In the genomic region with DNA sequence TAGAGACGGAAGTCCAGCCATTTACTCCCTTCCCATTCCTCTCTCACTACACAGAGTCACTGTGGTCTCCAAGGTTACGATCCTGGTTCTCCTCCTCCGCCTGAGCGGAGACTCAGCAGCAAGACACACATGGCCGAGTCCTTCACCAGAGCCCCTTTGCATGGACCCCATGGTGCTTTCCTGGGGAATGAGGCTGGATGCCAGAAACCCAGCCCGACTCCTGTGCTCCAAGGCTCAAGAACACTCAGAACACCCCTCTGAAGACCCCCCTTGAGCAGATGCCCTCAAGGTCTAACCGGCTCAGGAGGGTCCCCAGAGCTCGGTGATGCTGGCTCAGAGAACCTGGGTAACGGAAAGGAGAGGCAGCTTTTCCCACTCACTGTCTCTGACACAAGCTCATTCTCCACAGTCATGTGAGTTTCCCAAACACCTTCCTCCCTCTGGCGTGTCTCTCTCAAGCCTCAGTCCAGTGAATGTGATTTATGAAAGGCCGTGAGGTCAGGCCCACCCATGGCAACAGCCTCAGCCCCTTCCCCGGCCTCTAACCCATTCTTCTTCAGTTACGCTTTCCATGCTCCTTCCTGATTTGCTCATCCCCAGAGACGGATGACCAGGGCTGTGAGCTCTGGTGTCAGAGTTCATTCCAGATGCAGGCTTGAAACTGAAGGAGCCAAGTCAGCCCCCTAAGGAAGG, we compare ENCODE assay signal across 29 cellular contexts.
"Had no signal": no experiment of that assay in that cellular context is flagged by ENCODE, and none has a peak within 500 bp of the region (broad histone marks: within the 10 kb centered on the region; RNA-seq: fewer than 3 reads in every experiment).

No MANE protein-coding gene starts in this region.

- H3K4me1 ChIP-seq: suprapubic skin, tibial nerve had no signal

- H3K4me3 ChIP-seq: skin epidermis, suprapubic skin, tibial nerve had no signal

- ATAC-seq: activated T-cell treated with anti-CD3 and anti-CD28 coated beads, Interleukin-2, amount 50 U/mL, for 4 hours; esophagus mucosa; left cardiac atrium; stimulated activated effector memory CD8-positive, alpha-beta T cell treated with anti-CD3 and anti-CD28 coated beads, Interleukin-12 subunit alpha, Interleukin-12 subunit beta, amount 100 ng/mL, for 72 hours; stimulated activated naive CD8-positive, alpha-beta T cell treated with anti-CD3 and anti-CD28 coated beads, Interleukin-15, amount 100 ng/mL, for 72 hours had no signal

- H3K4me3 Mint-ChIP-seq: activated B cell treated with CpG ODN at 0.5 μM for 24 hours; activated naive CD4-positive, alpha-beta T cell treated with anti-CD3 and anti-CD28 coated beads for 36 hours; activated naive CD8-positive, alpha-beta T cell treated with anti-CD3 and anti-CD28 coated beads, Interleukin-2, amount 10 ng/mL, durations not matched to agents 7 days and 5 days; activated T-cell treated with anti-CD3 and anti-CD28 coated beads, Interleukin-2, amount 50 U/mL, for 4 hours; central memory CD8-positive, alpha-beta T cell; naive B cell; neural crest cell; stimulated activated effector memory CD8-positive, alpha-beta T cell treated with anti-CD3 and anti-CD28 coated beads, Interleukin-12 subunit alpha, Interleukin-12 subunit beta, amount 100 ng/mL, for 72 hours; stimulated activated naive CD8-positive, alpha-beta T cell treated with anti-CD3 and anti-CD28 coated beads, Interleukin-15, amount 100 ng/mL, for 72 hours; T-helper 1 cell treated with Interleukin-12 subunit alpha and Interleukin-12 subunit beta and Interleukin-4 antibody, amounts not matched to agents 30 μg/mL and 1 μg/mL, for 36 hours had no signal

- H3K4me1 Mint-ChIP-seq: activated B cell treated with CpG ODN at 0.5 μM for 24 hours had no signal

- H3K9me3 Mint-ChIP-seq: activated B cell treated with CpG ODN at 0.5 μM for 24 hours; activated naive CD4-positive, alpha-beta T cell treated with anti-CD3 and anti-CD28 coated beads for 36 hours; activated naive CD8-positive, alpha-beta T cell treated with anti-CD3 and anti-CD28 coated beads, Interleukin-2, amount 10 ng/mL, durations not matched to agents 7 days and 5 days; activated T-cell treated with anti-CD3 and anti-CD28 coated beads, Interleukin-2, amount 50 U/mL, for 4 hours; central memory CD8-positive, alpha-beta T cell; stimulated activated effector memory CD8-positive, alpha-beta T cell treated with anti-CD3 and anti-CD28 coated beads, Interleukin-12 subunit alpha, Interleukin-12 subunit beta, amount 100 ng/mL, for 72 hours; stimulated activated naive CD8-positive, alpha-beta T cell treated with anti-CD3 and anti-CD28 coated beads, Interleukin-15, amount 100 ng/mL, for 72 hours had no signal

- H3K27ac Mint-ChIP-seq: activated B cell treated with CpG ODN at 0.5 μM for 24 hours; activated naive CD4-positive, alpha-beta T cell treated with anti-CD3 and anti-CD28 coated beads for 36 hours; activated naive CD8-positive, alpha-beta T cell treated with anti-CD3 and anti-CD28 coated beads, Interleukin-2, amount 10 ng/mL, durations not matched to agents 7 days and 5 days; activated T-helper 2 cell treated with anti-CD3 and anti-CD28 coated beads, Interferon-gamma antibody, Interleukin-2, Interleukin-4, amounts not matched to agents 10 μg/mL and 5 μg/mL and 100 μg/mL, durations not matched to agents 14 hours and 24 hours and 36 hours; naive B cell; progenitor cell of endocrine pancreas; stimulated activated effector memory CD8-positive, alpha-beta T cell treated with anti-CD3 and anti-CD28 coated beads, Interleukin-12 subunit alpha, Interleukin-12 subunit beta, amount 100 ng/mL, for 72 hours; stimulated activated naive CD8-positive, alpha-beta T cell treated with anti-CD3 and anti-CD28 coated beads, Interleukin-15, amount 100 ng/mL, for 72 hours; T-helper 1 cell treated with Interleukin-12 subunit alpha and Interleukin-12 subunit beta and Interleukin-4 antibody, amounts not matched to agents 30 μg/mL and 1 μg/mL, for 36 hours had no signal

- H3K27me3 Mint-ChIP-seq: progenitor cell of endocrine pancreas had no signal

- H3K27me3 ChIP-seq: brain microvascular endothelial cell, suprapubic skin, tibial nerve had no signal

- H3K9me3 ChIP-seq: suprapubic skin had no signal

- H3K36me3 Mint-ChIP-seq: activated naive CD8-positive, alpha-beta T cell treated with anti-CD3 and anti-CD28 coated beads, Interleukin-2, amount 10 ng/mL, durations not matched to agents 7 days and 5 days; naive B cell; stimulated activated effector memory CD8-positive, alpha-beta T cell treated with anti-CD3 and anti-CD28 coated beads, Interleukin-12 subunit alpha, Interleukin-12 subunit beta, amount 100 ng/mL, for 72 hours had no signal

- FAIRE-seq: colon, endothelial cell of umbilical vein, frontal cortex, islet of Langerhans had no signal

- DNase-seq: activated B cell treated with CpG ODN at 0.5 μM for 24 hours; activated CD4-positive, alpha-beta T cell treated with anti-CD3 and anti-CD28 coated beads for 4 hours; activated CD4-positive, alpha-beta T cell treated with anti-CD3 and anti-CD28 coated beads, Interleukin-2, amount 50 U/mL, for 48 hours; activated CD8-positive, alpha-beta memory T cell treated with anti-CD3 and anti-CD28 coated beads, Interleukin-2, amount 50 U/mL, for 48 hours; activated naive CD4-positive, alpha-beta T cell treated with anti-CD3 and anti-CD28 coated beads for 36 hours; activated naive CD8-positive, alpha-beta T cell treated with anti-CD3 and anti-CD28 coated beads, Interleukin-2, amount 10 ng/mL, durations not matched to agents 7 days and 5 days; activated T-cell treated with anti-CD3 and anti-CD28 coated beads, Interleukin-2, amount 50 U/mL, for 4 hours; brain microvascular endothelial cell; effector memory CD4-positive, alpha-beta T cell; hypothalamus; left cardiac atrium; mesendoderm; naive B cell; stimulated activated CD4-positive, alpha-beta T cell treated with anti-CD3 and anti-CD28 coated beads, Interleukin-2, amount 100 ng/mL, for 24 hours; stimulated activated naive CD8-positive, alpha-beta T cell treated with anti-CD3 and anti-CD28 coated beads, Interleukin-15, amount 100 ng/mL, for 72 hours had no signal

- H3K27ac ChIP-seq: brain microvascular endothelial cell, skin epidermis, suprapubic skin, tibial nerve had no signal

- H3K36me3 ChIP-seq: brain microvascular endothelial cell, suprapubic skin, tibial nerve had no signal
